30 cellular contexts compared by ENCODE assay signal in the genomic region with DNA sequence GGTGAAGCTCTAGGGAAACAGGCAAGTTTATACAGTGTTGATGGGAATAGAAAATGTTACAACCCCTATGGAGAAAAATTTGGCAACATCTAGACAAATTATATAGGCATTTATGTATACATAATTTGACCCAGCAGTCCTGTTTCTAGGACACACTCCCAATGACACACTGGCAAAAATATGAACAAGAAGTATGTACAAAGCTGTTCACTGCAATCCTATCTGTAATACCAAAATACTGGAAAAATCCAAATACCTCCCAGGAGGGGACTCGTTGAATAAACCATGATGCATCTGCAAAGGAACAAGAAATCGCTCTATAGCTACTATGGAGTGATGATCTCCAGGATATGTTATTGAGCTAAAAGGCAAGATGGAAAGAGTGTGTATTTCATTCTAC. TPM values are rescaled to one million over a fixed set of nuclear protein-coding genes. Genes with fewer than 3 reads are reported as not detected.
"Had no signal": no experiment of that assay in that cellular context is flagged by ENCODE, and none has a peak within 500 bp of the region (broad histone marks: within the 10 kb centered on the region; RNA-seq: fewer than 3 reads in every experiment).

No MANE protein-coding gene starts in this region.

- H3K4me3 Mint-ChIP-seq: activated CD4-positive, alpha-beta T cell treated with anti-CD3 and anti-CD28 coated beads, Interleukin-2, amount 10 ng/mL, durations not matched to agents 24 days and 14 days; activated CD8-positive, alpha-beta T cell treated with anti-CD3 and anti-CD28 coated beads for 36 hours; mesothelial cell of epicardium; nephron; stimulated activated naive CD8-positive, alpha-beta T cell treated with anti-CD3 and anti-CD28 coated beads, Interleukin-15, amount 100 ng/mL, for 72 hours had no signal

- H3K4me1 ChIP-seq: vagina had no signal

- H3K27me3 Mint-ChIP-seq: activated CD8-positive, alpha-beta T cell treated with anti-CD3 and anti-CD28 coated beads for 36 hours; stimulated activated naive CD8-positive, alpha-beta T cell treated with anti-CD3 and anti-CD28 coated beads, Interleukin-15, amount 100 ng/mL, for 72 hours had no signal

- H3K36me3 ChIP-seq: esophagus squamous epithelium, prostate gland, right atrium auricular region, suprapubic skin, transverse colon, vagina had no signal

- H3K27me3 ChIP-seq: right atrium auricular region, vagina had no signal

- H3K9me3 Mint-ChIP-seq: activated CD4-positive, alpha-beta T cell treated with anti-CD3 and anti-CD28 coated beads, Interleukin-2, amount 10 ng/mL, durations not matched to agents 24 days and 14 days; activated CD8-positive, alpha-beta T cell treated with anti-CD3 and anti-CD28 coated beads for 36 hours; activated T-helper 2 cell treated with anti-CD3 and anti-CD28 coated beads, Interferon-gamma antibody, Interleukin-2, Interleukin-4, amounts not matched to agents 10 μg/mL and 5 μg/mL and 100 μg/mL, durations not matched to agents 14 hours and 24 hours and 36 hours; mesothelial cell of epicardium; nephron; stimulated activated naive CD8-positive, alpha-beta T cell treated with anti-CD3 and anti-CD28 coated beads, Interleukin-15, amount 100 ng/mL, for 72 hours had no signal

- H3K4me3 ChIP-seq: esophagus squamous epithelium, lung, prostate gland, right atrium auricular region, skin epidermis, suprapubic skin, transverse colon, vagina had no signal

- H3K9me3 ChIP-seq: esophagus squamous epithelium, prostate gland, right atrium auricular region, suprapubic skin, transverse colon, vagina had no signal

- H3K36me3 Mint-ChIP-seq: mesothelial cell of epicardium had no signal

- ATAC-seq: activated CD8-positive, alpha-beta T cell treated with anti-CD3 and anti-CD28 coated beads for 36 hours; stimulated activated naive CD8-positive, alpha-beta T cell treated with anti-CD3 and anti-CD28 coated beads, Interleukin-15, amount 100 ng/mL, for 72 hours had no signal

- DNase-seq: activated CD4-positive, alpha-beta T cell treated with anti-CD3 and anti-CD28 coated beads, Interleukin-2, amount 10 ng/mL, durations not matched to agents 24 days and 14 days; activated CD8-positive, alpha-beta T cell treated with anti-CD3 and anti-CD28 coated beads for 36 hours; activated naive CD4-positive, alpha-beta T cell treated with Interleukin-2 at 50 U/mL for 16 hours; activated T-cell treated with anti-CD3 and anti-CD28 coated beads, Interleukin-2, amount 50 U/mL, for 1 hour; anterior cingulate cortex; cerebellar nuclear complex; dermis blood vessel endothelial cell; effector memory CD4-positive, alpha-beta T cell; esophagus squamous epithelium; stimulated activated CD4-positive, alpha-beta T cell treated with anti-CD3 and anti-CD28 coated beads, Interleukin-15, amount 100 ng/mL, for 24 hours; stimulated activated CD4-positive, alpha-beta T cell treated with anti-CD3 and anti-CD28 coated beads, Interleukin-2, amount 100 ng/mL, for 48 hours; stimulated activated naive CD8-positive, alpha-beta T cell treated with anti-CD3 and anti-CD28 coated beads, Interleukin-15, amount 100 ng/mL, for 72 hours; T-helper 1 cell; T1000; transverse colon had no signal

- H3K27ac ChIP-seq: esophagus squamous epithelium, prostate gland, right atrium auricular region, skin epidermis, suprapubic skin, transverse colon, vagina had no signal

- H3K27ac Mint-ChIP-seq: activated CD4-positive, alpha-beta T cell treated with anti-CD3 and anti-CD28 coated beads, Interleukin-2, amount 10 ng/mL, durations not matched to agents 24 days and 14 days; activated CD8-positive, alpha-beta T cell treated with anti-CD3 and anti-CD28 coated beads for 36 hours; activated T-helper 2 cell treated with anti-CD3 and anti-CD28 coated beads, Interferon-gamma antibody, Interleukin-2, Interleukin-4, amounts not matched to agents 10 μg/mL and 5 μg/mL and 100 μg/mL, durations not matched to agents 14 hours and 24 hours and 36 hours; mesothelial cell of epicardium; nephron; stimulated activated naive CD8-positive, alpha-beta T cell treated with anti-CD3 and anti-CD28 coated beads, Interleukin-15, amount 100 ng/mL, for 72 hours had no signal

RNA-seq across cellular contexts. Expression of a gene that starts 8.5 kb away (rescaled TPM):
- total RNA-seq: activated CD4-positive, alpha-beta T cell treated with anti-CD3 and anti-CD28 coated beads, Interleukin-2, amount 10 ng/mL, durations not matched to agents 24 days and 14 days; activated T-helper 2 cell treated with anti-CD3 and anti-CD28 coated beads, Interferon-gamma antibody, Interleukin-2, Interleukin-4, amounts not matched to agents 10 μg/mL and 5 μg/mL and 100 μg/mL, durations not matched to agents 14 hours and 24 hours and 36 hours; bronchial epithelial cell; dermis blood vessel endothelial cell; endothelial cell of umbilical vein; esophagus squamous epithelium; fibroblast of villous mesenchyme; glomerular endothelial cell; lung; mesothelial cell of epicardium; omental fat pad; prostate gland; right atrium auricular region; transverse colon; vagina had no signal
- polyA plus RNA-seq: endothelial cell of umbilical vein, keratinocyte had no signal
